Comparison of ENCODE assay signal across 8 cellular contexts in genomic region chr3:43105597-43106292, GRCh38. TPM values are rescaled to one million over a fixed set of nuclear protein-coding genes. Genes with fewer than 3 reads are reported as not detected.
DNase-seq lines count a peak whose midpoint lies in the region; ATAC-seq and TF ChIP-seq lines count a peak whose summit lies in the region.

POMGNT2 (minus strand) TSS chr3:43106079; CDS start chr3:43081431, 24,648 bp downstream.

- no peak for TF ChIP-seq CTCF in RWPE1 (conservative IDR thresholded peaks at IDR 0.05; ENCODE audit: low read depth)

- peak within 1 kb of the TSS in 9 of 10 donors; percentile 69 to 88 (median 80) for H3K27ac Mint-ChIP-seq in naive thymus-derived CD8-positive, alpha-beta T cell
- peak within 1 kb of the TSS; percentile 45 for H3K27ac Mint-ChIP-seq in stimulated activated effector memory CD8-positive, alpha-beta T cell treated with anti-CD3 and anti-CD28 coated beads, Interleukin-12 subunit alpha, Interleukin-12 subunit beta, amount 100 ng/mL, for 72 hours

- peak; percentile 77 for DNase-seq in Caki2 (ENCODE audit: low read depth)
- peak; percentile 82 for DNase-seq in KG1 (lab: John Stamatoyannopoulos, UW)
- peak; percentile 94 for DNase-seq in RWPE1 (ENCODE audit: low spot score)
- peak; percentile 78 for DNase-seq in activated T-helper 9 cell treated with anti-CD3 and anti-CD28 coated beads, Interleukin-2, amount 50 U/mL, for 16 hours (ENCODE audit: low read depth)
- peak; percentile 63 for DNase-seq in fibroblast of peridontal ligament (ENCODE audit: extremely low read depth)
- DNase-seq in naive thymus-derived CD8-positive, alpha-beta T cell, result peak; percentile 82 to 93 (median 88)
- DNase-seq in stimulated activated effector memory CD8-positive, alpha-beta T cell treated with anti-CD3 and anti-CD28 coated beads, Interleukin-12 subunit alpha, Interleukin-12 subunit beta, amount 100 ng/mL, for 72 hours (ENCODE audit: low spot score in 2 of 2), result peak; percentile 81 to 88

- H3K27ac ChIP-seq in RWPE1, result peak within 1 kb of the TSS; percentile 40; the same call in 1 of the 2 replicates

- H3K4me3 Mint-ChIP-seq in naive thymus-derived CD8-positive, alpha-beta T cell, result peak within 1 kb of the TSS; percentile 77 to 91 (median 83)
- H3K4me3 Mint-ChIP-seq in stimulated activated effector memory CD8-positive, alpha-beta T cell treated with anti-CD3 and anti-CD28 coated beads, Interleukin-12 subunit alpha, Interleukin-12 subunit beta, amount 100 ng/mL, for 72 hours, result peak within 1 kb of the TSS; percentile 61

- ATAC-seq in GM21619 (IDR thresholded peaks at IDR 0.05; ENCODE audit: unreplicated experiment), result peak; percentile 97
- ATAC-seq in naive thymus-derived CD8-positive, alpha-beta T cell, result peak; percentile 94 to 96
- ATAC-seq in stimulated activated effector memory CD8-positive, alpha-beta T cell treated with anti-CD3 and anti-CD28 coated beads, Interleukin-12 subunit alpha, Interleukin-12 subunit beta, amount 100 ng/mL, for 72 hours, result peak; percentile 97

- CTCF ChIA-PET in RWPE1 (lab: Yijun Ruan, JAX), result no interaction called here

- peaks cover 8 to 38% (median 25%) of the 10 kb centered on the region in 4 donors for H3K4me1 Mint-ChIP-seq in naive thymus-derived CD8-positive, alpha-beta T cell
- peaks cover 17% of the 10 kb centered on the region for H3K4me1 Mint-ChIP-seq in stimulated activated effector memory CD8-positive, alpha-beta T cell treated with anti-CD3 and anti-CD28 coated beads, Interleukin-12 subunit alpha, Interleukin-12 subunit beta, amount 100 ng/mL, for 72 hours

- POLR2A ChIA-PET in RWPE1 (lab: Yijun Ruan, JAX; ENCODE audit: low non-redundant PET), result no interaction called here
- POLR2A ChIA-PET in naive thymus-derived CD8-positive, alpha-beta T cell (lab: Charles Lee), result interaction anchor here (0.7 to 1.8 kb wide), 5 partner anchors 10 to 144 kb away, joined by 3 to 6 read pairs (median 3); no protein-coding TSS in a partner anchor

- in situ Hi-C loops in Caki2 (cut with HindIII; ENCODE audit: low pct_unique_long_range_greater_than_20kb, low sequenced_read_pairs), result no loop called here

- H3K9me3 Mint-ChIP-seq in naive thymus-derived CD8-positive, alpha-beta T cell, result no peaks in the 10 kb centered on the region
- no peaks in the 10 kb centered on the region for H3K9me3 Mint-ChIP-seq in stimulated activated effector memory CD8-positive, alpha-beta T cell treated with anti-CD3 and anti-CD28 coated beads, Interleukin-12 subunit alpha, Interleukin-12 subunit beta, amount 100 ng/mL, for 72 hours

- no peaks in the 10 kb centered on the region for H3K36me3 Mint-ChIP-seq in naive thymus-derived CD8-positive, alpha-beta T cell
- H3K36me3 Mint-ChIP-seq in stimulated activated effector memory CD8-positive, alpha-beta T cell treated with anti-CD3 and anti-CD28 coated beads, Interleukin-12 subunit alpha, Interleukin-12 subunit beta, amount 100 ng/mL, for 72 hours, result no peaks in the 10 kb centered on the region

- H3K27me3 Mint-ChIP-seq in naive thymus-derived CD8-positive, alpha-beta T cell, result no peaks in the 10 kb centered on the region

RNA-seq across cellular contexts. Expression of gene POMGNT2, which starts in this region (rescaled TPM):
- total RNA-seq in Caki2 (2014; rRNA removed; shearing (Covaris generic); ENCODE audit: low replicate concordance), result 6.4 and 11.2 TPM in 2 replicates
- 1 to 10 TPM; 5.5 to 5.6 TPM for total RNA-seq in naive thymus-derived CD8-positive, alpha-beta T cell
- 10 to 100 TPM in 1 of 3 donors, 1 to 10 TPM in 2; 6.3 to 10.3 (median 7.3) TPM for polyA plus RNA-seq in naive thymus-derived CD8-positive, alpha-beta T cell

Comparison
In these comparisons a context has a peak if more than half of its experiments do, and no peak if none do; other contexts are left out.
1. Peak in every context shown above with its lines: DNase-seq, ATAC-seq and H3K27ac ChIP-seq.